In the genomic region with DNA sequence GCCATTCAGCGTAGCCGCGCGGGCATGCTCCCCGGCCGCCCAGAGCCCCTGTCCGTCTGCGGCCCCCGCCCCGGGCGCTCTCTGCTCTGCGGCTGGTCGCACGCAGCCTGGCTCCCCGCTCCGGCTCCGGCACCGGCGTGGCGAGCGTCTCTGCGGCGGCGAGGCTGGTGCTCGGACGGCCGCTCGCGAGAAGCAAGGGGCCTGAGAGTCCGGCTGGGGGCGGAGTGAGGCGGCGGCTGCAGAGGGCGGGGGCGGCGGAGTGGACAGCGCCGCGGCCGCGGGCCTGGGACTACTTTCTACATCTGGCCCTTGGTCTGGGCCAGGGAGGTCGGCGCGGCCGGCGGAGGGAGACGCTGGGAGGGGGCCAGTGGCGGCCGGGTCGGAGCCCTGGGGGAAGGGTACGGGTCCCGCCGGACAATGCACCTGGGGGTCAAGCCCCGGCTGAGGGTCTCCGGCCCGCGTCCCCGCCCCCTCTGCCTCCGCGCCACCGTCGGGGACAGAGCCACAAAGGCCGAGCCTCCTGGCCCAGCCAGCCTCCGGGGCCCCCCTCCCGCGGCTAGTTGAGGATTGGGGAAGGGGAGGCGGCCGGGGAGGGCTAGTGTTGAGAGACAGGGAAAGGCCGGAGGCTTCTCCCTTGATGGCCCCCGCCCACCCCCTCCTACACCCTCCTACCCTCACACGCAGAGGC, we compare ENCODE assay signal across 8 cellular contexts. TPM values are rescaled to one million over a fixed set of nuclear protein-coding genes. Genes with fewer than 3 reads are reported as not detected.
DNase-seq lines count a peak whose midpoint lies in the region; ATAC-seq lines count a peak whose summit lies in the region.

A gene with protein sequence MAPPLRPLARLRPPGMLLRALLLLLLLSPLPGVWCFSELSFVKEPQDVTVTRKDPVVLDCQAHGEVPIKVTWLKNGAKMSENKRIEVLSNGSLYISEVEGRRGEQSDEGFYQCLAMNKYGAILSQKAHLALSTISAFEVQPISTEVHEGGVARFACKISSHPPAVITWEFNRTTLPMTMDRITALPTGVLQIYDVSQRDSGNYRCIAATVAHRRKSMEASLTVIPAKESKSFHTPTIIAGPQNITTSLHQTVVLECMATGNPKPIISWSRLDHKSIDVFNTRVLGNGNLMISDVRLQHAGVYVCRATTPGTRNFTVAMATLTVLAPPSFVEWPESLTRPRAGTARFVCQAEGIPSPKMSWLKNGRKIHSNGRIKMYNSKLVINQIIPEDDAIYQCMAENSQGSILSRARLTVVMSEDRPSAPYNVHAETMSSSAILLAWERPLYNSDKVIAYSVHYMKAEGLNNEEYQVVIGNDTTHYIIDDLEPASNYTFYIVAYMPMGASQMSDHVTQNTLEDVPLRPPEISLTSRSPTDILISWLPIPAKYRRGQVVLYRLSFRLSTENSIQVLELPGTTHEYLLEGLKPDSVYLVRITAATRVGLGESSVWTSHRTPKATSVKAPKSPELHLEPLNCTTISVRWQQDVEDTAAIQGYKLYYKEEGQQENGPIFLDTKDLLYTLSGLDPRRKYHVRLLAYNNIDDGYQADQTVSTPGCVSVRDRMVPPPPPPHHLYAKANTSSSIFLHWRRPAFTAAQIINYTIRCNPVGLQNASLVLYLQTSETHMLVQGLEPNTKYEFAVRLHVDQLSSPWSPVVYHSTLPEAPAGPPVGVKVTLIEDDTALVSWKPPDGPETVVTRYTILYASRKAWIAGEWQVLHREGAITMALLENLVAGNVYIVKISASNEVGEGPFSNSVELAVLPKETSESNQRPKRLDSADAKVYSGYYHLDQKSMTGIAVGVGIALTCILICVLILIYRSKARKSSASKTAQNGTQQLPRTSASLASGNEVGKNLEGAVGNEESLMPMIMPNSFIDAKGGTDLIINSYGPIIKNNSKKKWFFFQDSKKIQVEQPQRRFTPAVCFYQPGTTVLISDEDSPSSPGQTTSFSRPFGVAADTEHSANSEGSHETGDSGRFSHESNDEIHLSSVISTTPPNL (minus strand): TSS at position 226 of the 688 bp plus-strand sequence. CDS start 221 bp downstream, at position 5.

- CTCF ChIA-PET in activated naive CD4-positive, alpha-beta T cell treated with anti-CD3 and anti-CD28 coated beads for 36 hours (lab: Charles Lee) = no interaction called here

- intact Hi-C loops in activated naive CD4-positive, alpha-beta T cell treated with anti-CD3 and anti-CD28 coated beads for 36 hours (cut with micrococcal nuclease) = loop anchor here (1.0 kb wide), 1 partner anchor 95 kb away; no protein-coding TSS in a partner anchor

- no peaks in the 10 kb centered on the region for H3K9me3 Mint-ChIP-seq in activated naive CD4-positive, alpha-beta T cell treated with anti-CD3 and anti-CD28 coated beads for 36 hours
- H3K9me3 Mint-ChIP-seq in stimulated activated effector memory CD8-positive, alpha-beta T cell treated with anti-CD3 and anti-CD28 coated beads, Interleukin-12 subunit alpha, Interleukin-12 subunit beta, amount 100 ng/mL, for 72 hours = no peaks in the 10 kb centered on the region

- H3K27ac Mint-ChIP-seq in activated naive CD4-positive, alpha-beta T cell treated with anti-CD3 and anti-CD28 coated beads for 36 hours = no peak within 1 kb of the TSS
- no peak within 1 kb of the TSS for H3K27ac Mint-ChIP-seq in stimulated activated effector memory CD8-positive, alpha-beta T cell treated with anti-CD3 and anti-CD28 coated beads, Interleukin-12 subunit alpha, Interleukin-12 subunit beta, amount 100 ng/mL, for 72 hours

- peak within 1 kb of the TSS; percentile 65 for H3K4me3 ChIP-seq in NT2/D1 (ENCODE audit: insufficient read length, low read depth)

- peaks cover 5% of the 10 kb centered on the region for H3K36me3 ChIP-seq in NT2/D1 (ENCODE audit: insufficient read depth, insufficient read length, low read length)

- H3K9me3 ChIP-seq in NT2/D1 (ENCODE audit: insufficient read depth, low read length) = no peaks in the 10 kb centered on the region

- H3K9ac ChIP-seq in NT2/D1 (ENCODE audit: insufficient read length, low read depth) = peak within 1 kb of the TSS; percentile 87

- peaks cover 25% of the 10 kb centered on the region for H3K27me3 Mint-ChIP-seq in activated naive CD4-positive, alpha-beta T cell treated with anti-CD3 and anti-CD28 coated beads for 36 hours (ENCODE audit: low read depth)

- peaks cover 3% of the 10 kb centered on the region for H3K4me1 Mint-ChIP-seq in activated naive CD4-positive, alpha-beta T cell treated with anti-CD3 and anti-CD28 coated beads for 36 hours (ENCODE audit: low read depth)
- peaks cover 5% of the 10 kb centered on the region for H3K4me1 Mint-ChIP-seq in stimulated activated effector memory CD8-positive, alpha-beta T cell treated with anti-CD3 and anti-CD28 coated beads, Interleukin-12 subunit alpha, Interleukin-12 subunit beta, amount 100 ng/mL, for 72 hours

- H3K27me3 ChIP-seq in NT2/D1 (ENCODE audit: insufficient read depth, insufficient read length) = peaks cover 32% of the 10 kb centered on the region

- ATAC-seq in stimulated activated effector memory CD8-positive, alpha-beta T cell treated with anti-CD3 and anti-CD28 coated beads, Interleukin-12 subunit alpha, Interleukin-12 subunit beta, amount 100 ng/mL, for 72 hours = peak; percentile 39
- no peak for ATAC-seq in GM21825 (IDR thresholded peaks at IDR 0.05; ENCODE audit: unreplicated experiment)
- ATAC-seq in HG02763 (IDR thresholded peaks at IDR 0.05; ENCODE audit: unreplicated experiment) = no peak

- H3K36me3 Mint-ChIP-seq in activated naive CD4-positive, alpha-beta T cell treated with anti-CD3 and anti-CD28 coated beads for 36 hours (ENCODE audit: low read depth) = no peaks in the 10 kb centered on the region
- H3K36me3 Mint-ChIP-seq in stimulated activated effector memory CD8-positive, alpha-beta T cell treated with anti-CD3 and anti-CD28 coated beads, Interleukin-12 subunit alpha, Interleukin-12 subunit beta, amount 100 ng/mL, for 72 hours = no peaks in the 10 kb centered on the region

- DNase-seq in activated naive CD4-positive, alpha-beta T cell treated with anti-CD3 and anti-CD28 coated beads for 36 hours = no peak
- no peak for DNase-seq in activated naive CD4-positive, alpha-beta T cell (lab: John Stamatoyannopoulos, UW)
- no peak for DNase-seq in NT2/D1 (ENCODE audit: low read depth, low spot score)
- DNase-seq in cerebellum (ENCODE audit: low spot score) = peak; percentile 18
- DNase-seq in kidney tubule cell (ENCODE audit: low spot score) = peak; percentile 82
- DNase-seq in stimulated activated effector memory CD8-positive, alpha-beta T cell treated with anti-CD3 and anti-CD28 coated beads, Interleukin-12 subunit alpha, Interleukin-12 subunit beta, amount 100 ng/mL, for 72 hours (ENCODE audit: low spot score in 2 of 2) = no peak

- H3K4me1 ChIP-seq in NT2/D1 (ENCODE audit: insufficient read depth, insufficient read length) = peaks cover 2% of the 10 kb centered on the region

- peak within 1 kb of the TSS; percentile 61 for H3K4me3 Mint-ChIP-seq in activated naive CD4-positive, alpha-beta T cell treated with anti-CD3 and anti-CD28 coated beads for 36 hours
- H3K4me3 Mint-ChIP-seq in stimulated activated effector memory CD8-positive, alpha-beta T cell treated with anti-CD3 and anti-CD28 coated beads, Interleukin-12 subunit alpha, Interleukin-12 subunit beta, amount 100 ng/mL, for 72 hours = peak within 1 kb of the TSS; percentile 40

RNA-seq across cellular contexts. Expression of the gene that starts here (rescaled TPM):
- not detected for total RNA-seq in activated naive CD4-positive, alpha-beta T cell treated with anti-CD3 and anti-CD28 coated beads for 36 hours
- 28.8 TPM for total RNA-seq in cerebellum

Comparison
In these comparisons a context has a peak if more than half of its experiments do, and no peak if none do; other contexts are left out.
1. RNA of the gene that starts here (total RNA-seq): 28.8 TPM in cerebellum (single experiment); not detected in activated naive CD4-positive, alpha-beta T cell treated with anti-CD3 and anti-CD28 coated beads for 36 hours; every median in the first group is over 10 times any median in the second.
2. DNase-seq: peak in cerebellum (single experiment) and kidney tubule cell (single experiment); none in activated naive CD4-positive, alpha-beta T cell treated with anti-CD3 and anti-CD28 coated beads for 36 hours (single experiment), activated naive CD4-positive, alpha-beta T cell (0 of 4), NT2/D1 (single experiment) and stimulated activated effector memory CD8-positive, alpha-beta T cell treated with anti-CD3 and anti-CD28 coated beads, Interleukin-12 subunit alpha, Interleukin-12 subunit beta, amount 100 ng/mL, for 72 hours (0 of 2).